In genomic region chr5:132195727-132196126, GRCh38 we compare ENCODE assay signal across 31 cellular contexts.
"Had no signal": no experiment of that assay in that cellular context is flagged by ENCODE, and none has a peak within 500 bp of the region (broad histone marks: within the 10 kb centered on the region; RNA-seq: fewer than 3 reads in every experiment).

No MANE protein-coding gene starts in this region.

- H3K27me3 ChIP-seq: cardiac muscle cell, Peyer's patch, SJSA1 had no signal

- ATAC-seq: activated T-cell treated with anti-CD3 and anti-CD28 coated beads, Interleukin-2, amount 50 U/mL, for 72 hours; activated T-helper 17 cell treated with anti-CD3 and anti-CD28 coated beads, Interleukin-2, amount 50 U/mL, for 72 hours; PC-3 had no signal

- H3K4me1 ChIP-seq: Peyer's patch, SJSA1 had no signal

- DNase-seq: activated B cell treated with CpG ODN at 0.5 μM for 24 hours; activated CD4-positive, alpha-beta memory T cell treated with anti-CD3 and anti-CD28 coated beads for 36 hours; activated CD4-positive, alpha-beta T cell treated with anti-CD3 and anti-CD28 coated beads for 4 hours; activated CD4-positive, alpha-beta T cell treated with anti-CD3 and anti-CD28 coated beads, Interleukin-2, amount 50 U/mL, for 1 hour; activated CD4-positive, CD25-positive, alpha-beta regulatory T cell treated with anti-CD3 and anti-CD28 coated beads, Interleukin-2, amount 50 U/mL, for 72 hours; activated effector memory CD4-positive, alpha-beta T cell treated with anti-CD3 and anti-CD28 coated beads, Interleukin-2, amount 50 U/mL, for 16 hours; activated naive CD4-positive, alpha-beta T cell; activated naive CD4-positive, alpha-beta T cell treated with anti-CD3 and anti-CD28 coated beads, Interleukin-2, amount 50 U/mL, for 16 hours; activated naive CD8-positive, alpha-beta T cell treated with anti-CD3 and anti-CD28 coated beads for 36 hours; activated T-cell treated with anti-CD3 and anti-CD28 coated beads, Interleukin-2, amount 50 U/mL, for 1 hour; activated T-cell treated with anti-CD3 and anti-CD28 coated beads, Interleukin-2, amount 50 U/mL, for 72 hours; amniotic stem cell; aorta; NCI-H1105; NCI-H1417 treated with DMSO at 0.1 percent for 48 hours; NCI-H187 treated with DMSO at 0.1 percent for 48 hours; NCI-H2081 treated with DMSO at 0.1 percent for 48 hours; NCI-H226; NCI-H524 treated with DMSO at 0.1 percent for 48 hours; PC-3; Peyer's patch; RPMI8226; SHP77 treated with DMSO at 0.1 percent for 48 hours; SK-N-SH; T-helper 9 cell had no signal

- H3K4me3 ChIP-seq: cardiac muscle cell, Peyer's patch, SJSA1 had no signal

- H3K27ac ChIP-seq: cardiac muscle cell, Peyer's patch, SJSA1, VCaP had no signal

- H3K27ac Mint-ChIP-seq: activated B cell treated with CpG ODN at 0.5 μM for 24 hours; activated CD4-positive, alpha-beta memory T cell treated with anti-CD3 and anti-CD28 coated beads for 36 hours; activated naive CD8-positive, alpha-beta T cell treated with anti-CD3 and anti-CD28 coated beads for 36 hours; activated T-cell treated with anti-CD3 and anti-CD28 coated beads, Interleukin-2, amount 50 U/mL, for 72 hours; activated T-helper 17 cell treated with anti-CD3 and anti-CD28 coated beads, Interleukin-2, amount 50 U/mL, for 72 hours had no signal

- H3K9me3 Mint-ChIP-seq: activated B cell treated with CpG ODN at 0.5 μM for 24 hours; activated CD4-positive, alpha-beta memory T cell treated with anti-CD3 and anti-CD28 coated beads for 36 hours; activated naive CD8-positive, alpha-beta T cell treated with anti-CD3 and anti-CD28 coated beads for 36 hours; activated T-cell treated with anti-CD3 and anti-CD28 coated beads, Interleukin-2, amount 50 U/mL, for 72 hours; activated T-helper 17 cell treated with anti-CD3 and anti-CD28 coated beads, Interleukin-2, amount 50 U/mL, for 72 hours; central memory CD8-positive, alpha-beta T cell; T-helper 1 cell treated with Interleukin-12 subunit alpha and Interleukin-12 subunit beta and Interleukin-4 antibody, amounts not matched to agents 30 μg/mL and 1 μg/mL, for 36 hours had no signal

- H3K27me3 Mint-ChIP-seq: activated B cell treated with CpG ODN at 0.5 μM for 24 hours; activated CD4-positive, alpha-beta memory T cell treated with anti-CD3 and anti-CD28 coated beads for 36 hours; activated naive CD8-positive, alpha-beta T cell treated with anti-CD3 and anti-CD28 coated beads for 36 hours; activated T-helper 17 cell treated with anti-CD3 and anti-CD28 coated beads, Interleukin-2, amount 50 U/mL, for 72 hours; central memory CD8-positive, alpha-beta T cell had no signal

- H3K4me1 Mint-ChIP-seq: activated B cell treated with CpG ODN at 0.5 μM for 24 hours; activated naive CD8-positive, alpha-beta T cell treated with anti-CD3 and anti-CD28 coated beads for 36 hours; activated T-helper 17 cell treated with anti-CD3 and anti-CD28 coated beads, Interleukin-2, amount 50 U/mL, for 72 hours; central memory CD8-positive, alpha-beta T cell had no signal

- H3K9me3 ChIP-seq: Peyer's patch, SJSA1, SK-N-SH had no signal

- H3K4me3 Mint-ChIP-seq: activated B cell treated with CpG ODN at 0.5 μM for 24 hours; activated CD4-positive, alpha-beta memory T cell treated with anti-CD3 and anti-CD28 coated beads for 36 hours; activated naive CD8-positive, alpha-beta T cell treated with anti-CD3 and anti-CD28 coated beads for 36 hours; activated T-cell treated with anti-CD3 and anti-CD28 coated beads, Interleukin-2, amount 50 U/mL, for 72 hours; activated T-helper 17 cell treated with anti-CD3 and anti-CD28 coated beads, Interleukin-2, amount 50 U/mL, for 72 hours; central memory CD8-positive, alpha-beta T cell; T-helper 1 cell treated with Interleukin-12 subunit alpha and Interleukin-12 subunit beta and Interleukin-4 antibody, amounts not matched to agents 30 μg/mL and 1 μg/mL, for 36 hours had no signal

- H3K36me3 Mint-ChIP-seq: activated CD4-positive, alpha-beta memory T cell treated with anti-CD3 and anti-CD28 coated beads for 36 hours had no signal
